1 cellular context compared by ENCODE assay signal in genomic region chr1:184191181-184191601, GRCh38.
TF ChIP-seq lines count a peak whose summit lies in the region.

No MANE protein-coding gene starts in this region.

TF ChIP-seq in GM23338, 12 proteins besides CTCF, POLR2A, EP300 and RAD21 (continued from another document):
- TF ChIP-seq ZNF462 (CRISPR knock-in tag; IDR thresholded peaks at IDR 0.05) (no peak), STAT1 (IDR thresholded peaks at IDR 0.05; ENCODE audit: unreplicated experiment) (no peak), CREB1 (CRISPR knock-in tag; IDR thresholded peaks at IDR 0.05; ENCODE audit: low read depth) (no peak), EZH2 (IDR thresholded peaks at IDR 0.05; ENCODE audit: low read depth, unreplicated experiment) (no peak), ZNF114 (CRISPR knock-in tag; IDR thresholded peaks at IDR 0.05) (no peak), ZNF331 (CRISPR knock-in tag; IDR thresholded peaks at IDR 0.05; ENCODE audit: low read depth) (no peak)
